Comparison of ENCODE assay signal across 9 cellular contexts in genomic region chr19:47240996-47241918, GRCh38. TPM values are rescaled to one million over a fixed set of nuclear protein-coding genes. Genes with fewer than 3 reads are reported as not detected.
DNase-seq lines count a peak whose midpoint lies in the region; ATAC-seq and TF ChIP-seq lines count a peak whose summit lies in the region.
"Had no signal": no experiment of that assay in that cellular context is flagged by ENCODE, and none has a peak within 500 bp of the region (broad histone marks: within the 10 kb centered on the region; RNA-seq: fewer than 3 reads in every experiment).

No MANE protein-coding gene starts in this region.

- CTCF ChIA-PET in MCF 10A (lab: Yijun Ruan, JAX), result interaction anchor here (0.5 to 0.8 kb wide), 3 partner anchors 24 to 95 kb away, joined by 3 to 6 read pairs (median 5); no protein-coding TSS in a partner anchor

- no peaks in the 10 kb centered on the region for H3K27me3 Mint-ChIP-seq in MCF 10A (ENCODE audit: insufficient read depth, unreplicated experiment)

- POLR2A ChIA-PET in MCF 10A (lab: Yijun Ruan, JAX), result interaction anchor here (0.9 to 1.8 kb wide), 9 partner anchors 9 to 131 kb away, joined by 3 to 15 read pairs (median 4); partner anchors contain the start of genes CCDC9 and ZC3H4

- no peak overlapping the region for H3K27ac Mint-ChIP-seq in MCF 10A (ENCODE audit: low read depth, unreplicated experiment)

- peak; percentile 85 for DNase-seq in Daoy (ENCODE audit: low read depth)
- peak; percentile 29 for DNase-seq in NCI-H1417 treated with DMSO at 0.1 percent for 48 hours (lab: John Stamatoyannopoulos, UW)
- DNase-seq in activated CD4-positive, CD25-positive, alpha-beta regulatory T cell (lab: John Stamatoyannopoulos, UW), result peak; percentile 67 to 87 (median 75)
- peak; percentile 88 for DNase-seq in MCF 10A (ENCODE audit: unreplicated experiment)
- DNase-seq in left colon, result peak; percentile 83 to 90
- peak; percentile 58 to 93 (median 60) for DNase-seq in stimulated activated CD4-positive, alpha-beta T cell treated with anti-CD3 and anti-CD28 coated beads, TNF-alpha, amount 100 ng/mL, for 48 hours (ENCODE audit: low read depth in 3 of 3)

- H3K9me3 Mint-ChIP-seq in MCF 10A (ENCODE audit: unreplicated experiment), result no peaks in the 10 kb centered on the region

- no peak overlapping the region for H3K4me3 Mint-ChIP-seq in MCF 10A (ENCODE audit: unreplicated experiment)

- ATAC-seq in left colon (peak; percentile 64), GM18517 (IDR thresholded peaks at IDR 0.05; ENCODE audit: unreplicated experiment) (no peak), GM19351 (IDR thresholded peaks at IDR 0.05; ENCODE audit: unreplicated experiment) (no peak)
- ATAC-seq: Panc1 had no signal

- BruUV-seq in MCF 10A (replicated peaks; lab: Mats Ljungman, UMichigan), result no TSS peak

- H3K4me1 Mint-ChIP-seq in MCF 10A (ENCODE audit: insufficient read depth, unreplicated experiment), result no peaks in the 10 kb centered on the region

- TF ChIP-seq CTCF in MCF 10A (IDR thresholded peaks at IDR 0.05; ENCODE audit: unreplicated experiment), result no peak

- intact Hi-C loops in MCF 10A (cut with micrococcal nuclease) (loop anchor here (5.0 to 10.0 kb wide), 2 partner anchors 109 to 226 kb away; partner anchors contain the start of genes NPAS1 and SAE1), left colon (cut with DNase I, micrococcal nuclease) (loop anchor here in 1 of 2 donors (10.0 kb wide), 1 partner anchor 96 kb away; no protein-coding TSS in a partner anchor)

- H3K36me3 Mint-ChIP-seq in MCF 10A (ENCODE audit: insufficient read depth, unreplicated experiment), result peaks cover 7% of the 10 kb centered on the region

RNA-seq across cellular contexts. Expression of gene BBC3, which starts 10.3 kb away (rescaled TPM):
- total RNA-seq in Daoy (2014; rRNA removed; shearing (Covaris generic)), result 0.86 and 2.2 TPM in 2 replicates
- total RNA-seq in MCF 10A (2022) (16.2 and 19.6 TPM in 2 replicates), left colon (10 to 100 TPM; 18.9 to 32.9 TPM)

RNA-seq across cellular contexts. Expression of gene CCDC9, which starts 15.1 kb away (rescaled TPM):
- total RNA-seq in Daoy (2014; rRNA removed; shearing (Covaris generic)), result 8.0 and 8.6 TPM in 2 replicates
- total RNA-seq in MCF 10A (2022) (35.0 and 39.0 TPM in 2 replicates), left colon (10 to 100 TPM; 28.0 to 36.7 TPM)

RNA-seq across cellular contexts. Expression of gene INAFM1, which starts 33.4 kb away (rescaled TPM):
- 3.5 and 6.0 TPM in 2 replicates for total RNA-seq in Daoy (2014; rRNA removed; shearing (Covaris generic))
- total RNA-seq in MCF 10A (2022), result 15.0 and 16.8 TPM in 2 replicates
- 10 to 100 TPM; 13.9 to 14.1 TPM for total RNA-seq in left colon

Comparison
In these comparisons a context has a peak if more than half of its experiments do, and no peak if none do; other contexts are left out.
1. DNase-seq: peak in every context shown above with its lines; median percentile 88 in MCF 10A; 86 in left colon; 85 in Daoy; 75 in activated CD4-positive, CD25-positive, alpha-beta regulatory T cell; 60 in stimulated activated CD4-positive, alpha-beta T cell treated with anti-CD3 and anti-CD28 coated beads, TNF-alpha, amount 100 ng/mL, for 48 hours; 29 in NCI-H1417 treated with DMSO at 0.1 percent for 48 hours.